In genomic region chr12:5500326-5500659, GRCh38 we compare ENCODE assay signal across 1 cellular context.
A peak's percentile ranks its signal among the peaks of the same experiment; 100 is the strongest.
TF ChIP-seq lines count a peak whose summit lies in the region.

No MANE protein-coding gene starts in this region.

TF ChIP-seq in IMR-90, 13 proteins besides CTCF, POLR2A, EP300 and RAD21:
- TF ChIP-seq, protein P1, sequence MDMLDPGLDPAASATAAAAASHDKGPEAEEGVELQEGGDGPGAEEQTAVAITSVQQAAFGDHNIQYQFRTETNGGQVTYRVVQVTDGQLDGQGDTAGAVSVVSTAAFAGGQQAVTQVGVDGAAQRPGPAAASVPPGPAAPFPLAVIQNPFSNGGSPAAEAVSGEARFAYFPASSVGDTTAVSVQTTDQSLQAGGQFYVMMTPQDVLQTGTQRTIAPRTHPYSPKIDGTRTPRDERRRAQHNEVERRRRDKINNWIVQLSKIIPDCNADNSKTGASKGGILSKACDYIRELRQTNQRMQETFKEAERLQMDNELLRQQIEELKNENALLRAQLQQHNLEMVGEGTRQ (IDR thresholded peaks at IDR 0.05; ENCODE audit: low read depth, low read length) = peak; percentile 43; the same call in 1 of the 2 replicates
- TF ChIP-seq MAFK (IDR thresholded peaks at IDR 0.05; ENCODE audit: low read depth, low read length) = no peak; the same call in 1 of the 2 replicates
